29 cellular contexts compared by ENCODE assay signal in genomic region chr12:3712209-3712992, GRCh38. TPM values are rescaled to one million over a fixed set of nuclear protein-coding genes. Genes with fewer than 3 reads are reported as not detected.
A peak's percentile ranks its signal among the peaks of the same experiment; 100 is the strongest.
DNase-seq lines count a peak whose midpoint lies in the region; ATAC-seq and TF ChIP-seq lines count a peak whose summit lies in the region.
"Had no signal": no experiment of that assay in that cellular context is flagged by ENCODE, and none has a peak within 500 bp of the region (broad histone marks: within the 10 kb centered on the region; RNA-seq: fewer than 3 reads in every experiment).

No MANE protein-coding gene starts in this region.

- in situ Hi-C loops in brain microvascular endothelial cell (cut with HindIII; ENCODE audit: low pct_ligation_motif_present, low sequenced_read_pairs): no loop called here

- H3K27me3 Mint-ChIP-seq in glutamatergic neuron (ENCODE audit: unreplicated experiment): peaks cover 14% of the 10 kb centered on the region
- H3K27me3 Mint-ChIP-seq in stimulated activated naive B cell treated with anti-CD40 and anti-IgM and Interleukin-4, amounts not matched to agents 10 μg/mL and 1 μg/mL and 100 μg/mL, for 72 hours: no peaks in the 10 kb centered on the region
- H3K27me3 Mint-ChIP-seq: activated CD4-positive, alpha-beta T cell treated with anti-CD3 and anti-CD28 coated beads, Interleukin-2, amount 10 ng/mL, durations not matched to agents 24 days and 14 days; activated CD8-positive, alpha-beta memory T cell treated with anti-CD3 and anti-CD28 coated beads, Interleukin-2, amount 10 ng/mL, durations not matched to agents 7 days and 5 days; activated naive CD4-positive, alpha-beta T cell treated with anti-CD3 and anti-CD28 coated beads, Interleukin-2, amount 10 ng/mL, durations not matched to agents 7 days and 5 days had no signal

- peaks cover 56% of the 10 kb centered on the region for H3K4me1 Mint-ChIP-seq in glutamatergic neuron (ENCODE audit: low read depth, unreplicated experiment)
- H3K4me1 Mint-ChIP-seq in stimulated activated naive B cell treated with anti-CD40 and anti-IgM and Interleukin-4, amounts not matched to agents 10 μg/mL and 1 μg/mL and 100 μg/mL, for 72 hours: peaks cover 0 to 7% of the 10 kb centered on the region in 2 donors

- no peaks in the 10 kb centered on the region for H3K36me3 Mint-ChIP-seq in glutamatergic neuron (ENCODE audit: unreplicated experiment)
- peaks cover 15 to 39% of the 10 kb centered on the region in 2 donors for H3K36me3 Mint-ChIP-seq in stimulated activated naive B cell treated with anti-CD40 and anti-IgM and Interleukin-4, amounts not matched to agents 10 μg/mL and 1 μg/mL and 100 μg/mL, for 72 hours

- peak overlapping the region; percentile 94 for H3K27ac Mint-ChIP-seq in glutamatergic neuron (ENCODE audit: unreplicated experiment)
- no peak overlapping the region for H3K27ac Mint-ChIP-seq in stimulated activated naive B cell treated with anti-CD40 and anti-IgM and Interleukin-4, amounts not matched to agents 10 μg/mL and 1 μg/mL and 100 μg/mL, for 72 hours
- H3K27ac Mint-ChIP-seq: activated CD4-positive, alpha-beta T cell treated with anti-CD3 and anti-CD28 coated beads, Interleukin-2, amount 10 ng/mL, durations not matched to agents 24 days and 14 days; activated CD8-positive, alpha-beta memory T cell treated with anti-CD3 and anti-CD28 coated beads, Interleukin-2, amount 10 ng/mL, durations not matched to agents 7 days and 5 days; activated naive CD4-positive, alpha-beta T cell treated with anti-CD3 and anti-CD28 coated beads, Interleukin-2, amount 10 ng/mL, durations not matched to agents 7 days and 5 days; HFFc6 had no signal

- no peaks in the 10 kb centered on the region for H3K27me3 ChIP-seq in brain microvascular endothelial cell (replicated peaks)
- H3K27me3 ChIP-seq: sigmoid colon, vagina had no signal

- H3K36me3 ChIP-seq in brain microvascular endothelial cell (replicated peaks): no peaks in the 10 kb centered on the region
- H3K36me3 ChIP-seq: sigmoid colon, thoracic aorta, vagina had no signal

- ATAC-seq in stimulated activated naive B cell treated with anti-CD40 and anti-IgM and Interleukin-4, amounts not matched to agents 10 μg/mL and 1 μg/mL and 100 μg/mL, for 72 hours (replicated peaks): no peak
- ATAC-seq: activated CD8-positive, alpha-beta memory T cell treated with anti-CD3 and anti-CD28 coated beads, Interleukin-2, amount 10 ng/mL, durations not matched to agents 7 days and 5 days; foreskin keratinocyte; Panc1 had no signal

- H3K4me3 ChIP-seq in brain microvascular endothelial cell (ENCODE audit: low read depth, low read length): no peak overlapping the region
- H3K4me3 ChIP-seq: GM23248, lung, sigmoid colon, thoracic aorta, vagina had no signal

- peak; percentile 53 for DNase-seq in D341Med (ENCODE audit: low spot score)
- peak; percentile 5 for DNase-seq in EH (ENCODE audit: low read depth)
- DNase-seq in NCI-H524 (lab: John Stamatoyannopoulos, UW): peak; percentile 94 to 97
- DNase-seq in glutamatergic neuron: peak; percentile 32
- DNase-seq in NCI-H1930 (lab: John Stamatoyannopoulos, UW): no peak
- no peak for DNase-seq in brain microvascular endothelial cell
- no peak for DNase-seq in NCI-H2081 (lab: John Stamatoyannopoulos, UW)
- DNase-seq in stimulated activated naive B cell treated with anti-CD40 and anti-IgM and Interleukin-4, amounts not matched to agents 10 μg/mL and 1 μg/mL and 100 μg/mL, for 72 hours: no peak
- DNase-seq: activated CD4-positive, alpha-beta T cell treated with anti-CD3 and anti-CD28 coated beads, Interleukin-2, amount 10 ng/mL, durations not matched to agents 24 days and 14 days; activated CD8-positive, alpha-beta memory T cell treated with anti-CD3 and anti-CD28 coated beads, Interleukin-2, amount 10 ng/mL, durations not matched to agents 7 days and 5 days; activated naive CD4-positive, alpha-beta T cell treated with anti-CD3 and anti-CD28 coated beads, Interleukin-2, amount 10 ng/mL, durations not matched to agents 7 days and 5 days; amniotic stem cell; C1 segment of cervical spinal cord; effector CD4-positive, alpha-beta T cell; foreskin keratinocyte; GM23248; HFFc6; NCI-H1436; SHP77 treated with DMSO at 0.1 percent for 48 hours; sigmoid colon; stimulated activated naive CD4-positive, alpha-beta T cell treated with Interleukin-2 at 50 U/mL for 16 hours had no signal

- no peak for TF ChIP-seq CTCF in glutamatergic neuron (IDR thresholded peaks at IDR 0.05; ENCODE audit: partially characterized antibody, unreplicated experiment)
- no peak for TF ChIP-seq CTCF in brain microvascular endothelial cell (IDR thresholded peaks at IDR 0.05; ENCODE audit: low read depth, low read length, missing control alignments)

- H3K4me3 Mint-ChIP-seq in glutamatergic neuron (ENCODE audit: unreplicated experiment): peak overlapping the region; percentile 74
- H3K4me3 Mint-ChIP-seq in stimulated activated naive B cell treated with anti-CD40 and anti-IgM and Interleukin-4, amounts not matched to agents 10 μg/mL and 1 μg/mL and 100 μg/mL, for 72 hours: no peak overlapping the region
- H3K4me3 Mint-ChIP-seq: activated CD4-positive, alpha-beta T cell treated with anti-CD3 and anti-CD28 coated beads, Interleukin-2, amount 10 ng/mL, durations not matched to agents 24 days and 14 days; activated CD8-positive, alpha-beta memory T cell treated with anti-CD3 and anti-CD28 coated beads, Interleukin-2, amount 10 ng/mL, durations not matched to agents 7 days and 5 days; activated naive CD4-positive, alpha-beta T cell treated with anti-CD3 and anti-CD28 coated beads, Interleukin-2, amount 10 ng/mL, durations not matched to agents 7 days and 5 days; HFFc6 had no signal

- no peak overlapping the region for H3K27ac ChIP-seq in brain microvascular endothelial cell
- H3K27ac ChIP-seq: epithelial cell of prostate, foreskin keratinocyte, GM23248, HL-60, KMS-11, sigmoid colon, thoracic aorta, vagina, VCaP had no signal

- peaks cover 13% of the 10 kb centered on the region for H3K9me3 Mint-ChIP-seq in glutamatergic neuron (ENCODE audit: unreplicated experiment)
- H3K9me3 Mint-ChIP-seq in stimulated activated naive B cell treated with anti-CD40 and anti-IgM and Interleukin-4, amounts not matched to agents 10 μg/mL and 1 μg/mL and 100 μg/mL, for 72 hours: no peaks in the 10 kb centered on the region
- H3K9me3 Mint-ChIP-seq: activated CD4-positive, alpha-beta T cell treated with anti-CD3 and anti-CD28 coated beads, Interleukin-2, amount 10 ng/mL, durations not matched to agents 24 days and 14 days; activated naive CD4-positive, alpha-beta T cell treated with anti-CD3 and anti-CD28 coated beads, Interleukin-2, amount 10 ng/mL, durations not matched to agents 7 days and 5 days; HFFc6 had no signal

RNA-seq across cellular contexts. Expression of gene CRACR2A, which starts 40.5 kb away (rescaled TPM):
- total RNA-seq in glutamatergic neuron (ENCODE audit: unreplicated experiment): 4.5 TPM

Comparison
In these comparisons a context has a peak if more than half of its experiments do, and no peak if none do; other contexts are left out.
1. DNase-seq: peak in D341Med (single experiment), EH (single experiment), NCI-H524 (2 of 2) and glutamatergic neuron (single experiment); none in NCI-H1930 (0 of 2), brain microvascular endothelial cell (single experiment), NCI-H2081 (0 of 2) and stimulated activated naive B cell treated with anti-CD40 and anti-IgM and Interleukin-4, amounts not matched to agents 10 μg/mL and 1 μg/mL and 100 μg/mL, for 72 hours (single experiment).